17 cellular contexts compared by ENCODE assay signal in the genomic region with DNA sequence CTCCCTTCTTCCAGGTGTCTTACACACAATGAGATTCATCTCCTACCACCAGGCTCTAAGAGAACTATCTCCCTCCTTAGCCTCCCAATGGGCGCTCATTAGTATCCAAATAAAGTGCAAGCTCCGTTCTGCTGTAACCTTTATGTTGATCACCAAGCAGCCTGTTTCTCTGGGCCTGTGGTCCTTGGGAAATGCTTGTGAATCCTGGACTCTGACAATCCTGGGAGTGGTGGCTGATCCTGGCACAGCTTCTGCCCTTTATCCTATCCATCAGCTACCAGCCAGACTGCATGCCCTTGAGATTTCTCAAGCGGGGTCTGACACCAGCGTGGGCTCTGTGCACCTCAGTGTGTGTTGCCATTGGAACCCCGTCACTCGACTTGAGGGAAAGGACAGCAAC. TPM values are rescaled to one million over a fixed set of nuclear protein-coding genes. Genes with fewer than 3 reads are reported as not detected.
A peak's percentile ranks its signal among the peaks of the same experiment; 100 is the strongest.
DNase-seq lines count a peak whose midpoint lies in the region; ATAC-seq and TF ChIP-seq lines count a peak whose summit lies in the region.
"Had no signal": no experiment of that assay in that cellular context is flagged by ENCODE, and none has a peak within 500 bp of the region (broad histone marks: within the 10 kb centered on the region; RNA-seq: fewer than 3 reads in every experiment).

No MANE protein-coding gene starts in this region.

- intact Hi-C loops in cardiac septum (cut with DNase I) (no loop called here), left cardiac atrium (cut with DNase I) (no loop called here), dorsolateral prefrontal cortex (cut with DNase I) (no loop called here), uterus (cut with DNase I; ENCODE audit: low total_unique reads) (no loop called here)

- no peaks in the 10 kb centered on the region for H3K27me3 ChIP-seq in OCI-LY3 (ENCODE audit: low read depth, low read length)
- no peaks in the 10 kb centered on the region for H3K27me3 ChIP-seq in endodermal cell (ENCODE audit: control insufficient read depth, insufficient read depth, low read length, poor library complexity, severe bottlenecking)
- H3K27me3 ChIP-seq in dorsolateral prefrontal cortex = peaks cover 0 to 3% (median 0%) of the 10 kb centered on the region in 45 donors
- no peaks in the 10 kb centered on the region for H3K27me3 ChIP-seq in uterus
- H3K27me3 ChIP-seq: pancreas, sigmoid colon had no signal

- no peaks in the 10 kb centered on the region for H3K79me2 ChIP-seq in OCI-LY3 (ENCODE audit: low read length)

- H3K4me3 ChIP-seq in OCI-LY3 (ENCODE audit: low read length) (no peak overlapping the region), endodermal cell (ENCODE audit: low read length) (no peak overlapping the region), dorsolateral prefrontal cortex (no peak overlapping the region), uterus (no peak overlapping the region)
- H3K4me3 ChIP-seq: K562, pancreas, sigmoid colon had no signal

- no peak for TF ChIP-seq POLR2A in uterus (IDR thresholded peaks at IDR 0.05)

- no peak for ATAC-seq in left cardiac atrium
- ATAC-seq: activated CD4-positive, CD25-positive, alpha-beta regulatory T cell treated with anti-CD3 and anti-CD28 coated beads, Interleukin-2, amount 50 U/mL, for 24 hours; K562; left ventricle myocardium superior; pancreas had no signal

- H3K36me3 ChIP-seq in OCI-LY3 (replicated peaks; ENCODE audit: low read depth, low read length) (no peaks in the 10 kb centered on the region), endodermal cell (ENCODE audit: control insufficient read depth, insufficient read depth, low read length) (no peaks in the 10 kb centered on the region), uterus (no peaks in the 10 kb centered on the region)
- H3K36me3 ChIP-seq: pancreas, sigmoid colon had no signal

- peak overlapping the region; percentile 48; the same call in 1 of the 2 replicates for H2AFZ ChIP-seq in OCI-LY3 (ENCODE audit: low read depth, low read length)

- no peaks in the 10 kb centered on the region for H3K27me3 Mint-ChIP-seq in endodermal cell (ENCODE audit: insufficient read depth)

- H3K4me1 Mint-ChIP-seq in endodermal cell = peaks cover 52% of the 10 kb centered on the region

- DNase-seq in cardiac septum (ENCODE audit: low spot score) (peak; percentile 41), left cardiac atrium (no peak), endodermal cell (peak; percentile 43), G401 (ENCODE audit: low spot score) (no peak), dorsolateral prefrontal cortex (no peak), uterus (no peak), GDM1 (lab: John Stamatoyannopoulos, UW) (no peak)
- DNase-seq: effector CD8-positive, alpha-beta T cell; HCEC 1CT; left ventricle myocardium superior; NCI-H1930; pancreas; SHP77; sigmoid colon had no signal

- TF ChIP-seq CTCF in OCI-LY3 (IDR thresholded peaks at IDR 0.05; ENCODE audit: low read depth, low read length) (no peak), endodermal cell (conservative IDR thresholded peaks at IDR 0.05) (no peak), dorsolateral prefrontal cortex (IDR thresholded peaks at IDR 0.05 in 54 of 56, conservative IDR thresholded peaks at IDR 0.05 in 2 of 56; ENCODE audit: low read depth in 1 of 56, partially characterized antibody in 56 of 56) (no peak), uterus (IDR thresholded peaks at IDR 0.05) (no peak)

- peak overlapping the region; percentile 5; the same call in 1 of the 2 replicates for H3K9ac ChIP-seq in OCI-LY3 (ENCODE audit: low read length)
- no peak overlapping the region for H3K9ac ChIP-seq in endodermal cell (ENCODE audit: extremely low read depth, low read length, poor library complexity, severe bottlenecking)

- peak overlapping the region; percentile 96 for H3K27ac ChIP-seq in OCI-LY3 (ENCODE audit: low read length)
- no peak overlapping the region for H3K27ac ChIP-seq in endodermal cell (ENCODE audit: low read depth, low read length)
- no peak overlapping the region for H3K27ac ChIP-seq in dorsolateral prefrontal cortex
- no peak overlapping the region for H3K27ac ChIP-seq in uterus
- H3K27ac ChIP-seq: pancreas, sigmoid colon had no signal

- H3K4me2 ChIP-seq in OCI-LY3 (ENCODE audit: low read length) = peak overlapping the region; percentile 1; the same call in 1 of the 2 replicates

- in situ Hi-C loops in G401 (cut with HindIII; ENCODE audit: low sequenced_read_pairs) = no loop called here

- H3K27ac Mint-ChIP-seq in endodermal cell = no peak overlapping the region

- no peak overlapping the region for H3K4me3 Mint-ChIP-seq in endodermal cell

- no peaks in the 10 kb centered on the region for H3K9me3 ChIP-seq in OCI-LY3 (ENCODE audit: insufficient read depth, low read length)
- H3K9me3 ChIP-seq in endodermal cell (ENCODE audit: control insufficient read depth, low read length) = no peaks in the 10 kb centered on the region
- no peaks in the 10 kb centered on the region for H3K9me3 ChIP-seq in uterus
- H3K9me3 ChIP-seq: pancreas, sigmoid colon had no signal

- H3K4me1 ChIP-seq in OCI-LY3 (ENCODE audit: low read length) = peaks cover 87% of the 10 kb centered on the region
- H3K4me1 ChIP-seq in endodermal cell (ENCODE audit: control insufficient read depth, insufficient read depth, low read length) = peaks cover 26% of the 10 kb centered on the region
- H3K4me1 ChIP-seq in uterus = no peaks in the 10 kb centered on the region

- 91 to 92% methylated on average over 6 of the region's 6 CpGs for WGBS in endodermal cell (ENCODE audit: insufficient coverage in 1 of 2, insufficient read length in 1 of 2), 2 experiments

- H3K36me3 Mint-ChIP-seq in endodermal cell (ENCODE audit: low read depth) = no peaks in the 10 kb centered on the region

- H4K20me1 ChIP-seq in OCI-LY3 (ENCODE audit: insufficient read depth, low read length) = no peaks in the 10 kb centered on the region

- H3K9me3 Mint-ChIP-seq in endodermal cell = peaks cover 4% of the 10 kb centered on the region

RNA-seq across cellular contexts. Expression of gene USP3, which starts 26.1 kb away (rescaled TPM):
- total RNA-seq in cardiac septum = 16.2 TPM
- 10 to 100 TPM; 20.1 to 27.4 TPM for total RNA-seq in left cardiac atrium
- total RNA-seq in endodermal cell = 10 to 100 TPM; 51.5 to 52.5 TPM
- 64.2 TPM for polyA plus RNA-seq in endodermal cell (2013, experiment 1 of 2)
- 62.6 TPM for polyA plus RNA-seq in endodermal cell (2013, experiment 2 of 2)
- 27.3 and 28.5 TPM in 2 replicates for total RNA-seq in G401 (2014; rRNA removed; shearing (Covaris generic))
- total RNA-seq in dorsolateral prefrontal cortex = 10 to 100 TPM; 11.5 to 36.2 (median 21.9) TPM
- total RNA-seq in uterus = 10 to 100 TPM; 26.5 to 96.3 (median 65.8) TPM

Comparison
In these comparisons a context has a peak if more than half of its experiments do, and no peak if none do; other contexts are left out.
1. DNase-seq: peak in cardiac septum (single experiment) and endodermal cell (single experiment); none in left cardiac atrium (single experiment), G401 (single experiment), dorsolateral prefrontal cortex (0 of 10), uterus (0 of 2) and GDM1 (single experiment).